Comparison of ENCODE assay signal across 26 cellular contexts in genomic region chr17:59479141-59479540, GRCh38.
"Had no signal": no experiment of that assay in that cellular context is flagged by ENCODE, and none has a peak within 500 bp of the region (broad histone marks: within the 10 kb centered on the region; RNA-seq: fewer than 3 reads in every experiment).

No MANE protein-coding gene starts in this region.

- H3K9me3 Mint-ChIP-seq: activated B cell treated with CpG ODN at 0.5 μM for 24 hours; activated naive CD4-positive, alpha-beta T cell treated with anti-CD3 and anti-CD28 coated beads, Interleukin-2, amount 50 U/mL, for 24 hours; activated naive CD8-positive, alpha-beta T cell treated with anti-CD3 and anti-CD28 coated beads, Interleukin-2, amount 50 U/mL, for 24 hours; activated T-cell treated with anti-CD3 and anti-CD28 coated beads, Interleukin-2, amount 50 U/mL, for 24 hours; brain; central memory CD8-positive, alpha-beta T cell; T-cell had no signal

- H3K27ac Mint-ChIP-seq: activated B cell treated with CpG ODN at 0.5 μM for 24 hours; activated CD4-positive, alpha-beta T cell treated with anti-CD3 and anti-CD28 coated beads, Interleukin-2, amount 10 ng/mL, durations not matched to agents 24 days and 14 days; activated naive CD4-positive, alpha-beta T cell treated with anti-CD3 and anti-CD28 coated beads, Interleukin-2, amount 50 U/mL, for 24 hours; activated naive CD8-positive, alpha-beta T cell treated with anti-CD3 and anti-CD28 coated beads, Interleukin-2, amount 50 U/mL, for 24 hours; activated T-cell treated with anti-CD3 and anti-CD28 coated beads, Interleukin-2, amount 50 U/mL, for 24 hours; activated T-helper 1 cell treated with anti-CD3 and anti-CD28 coated beads, Interleukin-12 subunit alpha, Interleukin-12 subunit beta, Interleukin-2, Interleukin-4 antibody, amounts not matched to agents 30 ng/mL and 10 ng/mL and 1 ng/mL, durations not matched to agents 14 hours and 24 hours and 36 hours; brain; T-cell had no signal

- DNase-seq: activated B cell treated with CpG ODN at 0.5 μM for 24 hours; activated CD4-positive, alpha-beta T cell treated with anti-CD3 and anti-CD28 coated beads for 1 hour; activated CD4-positive, alpha-beta T cell treated with anti-CD3 and anti-CD28 coated beads, Interleukin-2, amount 10 ng/mL, durations not matched to agents 24 days and 14 days; activated CD4-positive, alpha-beta T cell treated with anti-CD3 and anti-CD28 coated beads, Interleukin-2, amount 50 U/mL, for 48 hours; activated effector memory CD4-positive, alpha-beta T cell treated with Interleukin-2 at 50 U/mL for 16 hours; activated naive CD4-positive, alpha-beta T cell; activated naive CD8-positive, alpha-beta T cell treated with anti-CD3 and anti-CD28 coated beads, Interleukin-2, amount 50 U/mL, for 24 hours; activated T-cell treated with anti-CD3 and anti-CD28 coated beads, Interleukin-2, amount 50 U/mL, for 24 hours; amniotic stem cell; Karpas-422; MM.1S; NCI-H1105 treated with DMSO at 0.1 percent for 48 hours; NCI-H1436 treated with DMSO at 0.1 percent for 48 hours; NCI-H187; NCI-H2081; NCI-H2171; NCI-H226; NCI-H526; SIG-M5; T-cell; T-helper 2 cell; T1000 had no signal

- H3K27me3 Mint-ChIP-seq: activated CD4-positive, alpha-beta T cell treated with anti-CD3 and anti-CD28 coated beads, Interleukin-2, amount 10 ng/mL, durations not matched to agents 24 days and 14 days; activated naive CD8-positive, alpha-beta T cell treated with anti-CD3 and anti-CD28 coated beads, Interleukin-2, amount 50 U/mL, for 24 hours had no signal

- H3K36me3 Mint-ChIP-seq: activated naive CD4-positive, alpha-beta T cell treated with anti-CD3 and anti-CD28 coated beads, Interleukin-2, amount 50 U/mL, for 24 hours; brain; T-cell had no signal

- H3K4me3 Mint-ChIP-seq: activated B cell treated with CpG ODN at 0.5 μM for 24 hours; activated CD4-positive, alpha-beta T cell treated with anti-CD3 and anti-CD28 coated beads, Interleukin-2, amount 10 ng/mL, durations not matched to agents 24 days and 14 days; activated naive CD4-positive, alpha-beta T cell treated with anti-CD3 and anti-CD28 coated beads, Interleukin-2, amount 50 U/mL, for 24 hours; activated naive CD8-positive, alpha-beta T cell treated with anti-CD3 and anti-CD28 coated beads, Interleukin-2, amount 50 U/mL, for 24 hours; activated T-cell treated with anti-CD3 and anti-CD28 coated beads, Interleukin-2, amount 50 U/mL, for 24 hours; activated T-helper 1 cell treated with anti-CD3 and anti-CD28 coated beads, Interleukin-12 subunit alpha, Interleukin-12 subunit beta, Interleukin-2, Interleukin-4 antibody, amounts not matched to agents 30 ng/mL and 10 ng/mL and 1 ng/mL, durations not matched to agents 14 hours and 24 hours and 36 hours; brain; central memory CD8-positive, alpha-beta T cell; T-cell had no signal

- H3K4me1 Mint-ChIP-seq: activated B cell treated with CpG ODN at 0.5 μM for 24 hours; brain; central memory CD8-positive, alpha-beta T cell had no signal
